10 cellular contexts compared by ENCODE assay signal in genomic region chr1:23394176-23394575, GRCh38. TPM values are rescaled to one million over a fixed set of nuclear protein-coding genes. Genes with fewer than 3 reads are reported as not detected.
DNase-seq lines count a peak whose midpoint lies in the region; ATAC-seq and TF ChIP-seq lines count a peak whose summit lies in the region.
"Had no signal": no experiment of that assay in that cellular context is flagged by ENCODE, and none has a peak within 500 bp of the region (broad histone marks: within the 10 kb centered on the region; RNA-seq: fewer than 3 reads in every experiment).

No MANE protein-coding gene starts in this region.

- H3K27me3 Mint-ChIP-seq in HFFc6 (ENCODE audit: insufficient read depth) (peaks cover 3% of the 10 kb centered on the region; the same call in 1 of the 2 replicates), brain (no peaks in the 10 kb centered on the region)

- H3K4me3 Mint-ChIP-seq in HFFc6 = peak overlapping the region; percentile 71
- H3K4me3 Mint-ChIP-seq in brain = no peak overlapping the region

- H3K4me3 ChIP-seq in suprapubic skin (no peak overlapping the region), SJCRH30 (no peak overlapping the region)

- H3K4me1 ChIP-seq in suprapubic skin = peaks cover 14% of the 10 kb centered on the region
- peaks cover 13% of the 10 kb centered on the region for H3K4me1 ChIP-seq in SJCRH30

- ATAC-seq in GM21619 (IDR thresholded peaks at IDR 0.05; ENCODE audit: unreplicated experiment) = no peak

- no peaks in the 10 kb centered on the region for H3K9me3 ChIP-seq in suprapubic skin
- no peaks in the 10 kb centered on the region for H3K9me3 ChIP-seq in SJCRH30 (replicated peaks)

- H3K36me3 Mint-ChIP-seq in HFFc6 (ENCODE audit: low read depth) = 0 out of 2 replicates have a peak, but pooled peaks cover 4% of the 10 kb centered on the region
- peaks cover 9% of the 10 kb centered on the region for H3K36me3 Mint-ChIP-seq in brain

- H3K4me1 Mint-ChIP-seq in HFFc6 (ENCODE audit: low read depth) = peaks cover 5% of the 10 kb centered on the region; the same call in 1 of the 2 replicates
- peaks cover 16% of the 10 kb centered on the region for H3K4me1 Mint-ChIP-seq in brain

- TF ChIP-seq CTCF in HFFc6 (IDR thresholded peaks at IDR 0.05) (no peak), brain (conservative IDR thresholded peaks at IDR 0.05) (no peak), suprapubic skin (IDR thresholded peaks at IDR 0.05) (no peak)

- H3K27ac Mint-ChIP-seq in HFFc6 = peak overlapping the region; percentile 83
- peak overlapping the region in 3 of 5 experiments; percentile 82 to 96 (median 83) for H3K27ac Mint-ChIP-seq in brain

- no peak for TF ChIP-seq POLR2A in suprapubic skin (IDR thresholded peaks at IDR 0.05)

- H3K27me3 ChIP-seq in suprapubic skin (no peaks in the 10 kb centered on the region), SJCRH30 (no peaks in the 10 kb centered on the region)

- no peak for TF ChIP-seq EP300 in suprapubic skin (IDR thresholded peaks at IDR 0.05)

- peak; percentile 66 for DNase-seq in HFFc6
- DNase-seq in kidney tubule cell (ENCODE audit: low spot score) = peak; percentile 55
- DNase-seq in suprapubic skin (ENCODE audit: low spot score in 2 of 2) = no peak
- DNase-seq in cerebellar nuclear complex (lab: John Stamatoyannopoulos, UW) = no peak
- DNase-seq in stimulated activated CD4-positive, alpha-beta T cell treated with anti-CD3 and anti-CD28 coated beads, Interleukin-2, amount 100 ng/mL, for 24 hours = no peak
- no peak for DNase-seq in SJCRH30
- DNase-seq: activated effector memory CD4-positive, alpha-beta T cell treated with Interleukin-2 at 50 U/mL for 16 hours; foreskin melanocyte had no signal

- peak overlapping the region; percentile 79 for H3K27ac ChIP-seq in suprapubic skin
- H3K27ac ChIP-seq in SJCRH30 = no peak overlapping the region

- WGBS in suprapubic skin = 74% methylated on average over 4 of the region's 4 CpGs

- H3K36me3 ChIP-seq in suprapubic skin (peaks cover 16% of the 10 kb centered on the region), SJCRH30 (no peaks in the 10 kb centered on the region)

- no peaks in the 10 kb centered on the region for H3K9me3 Mint-ChIP-seq in HFFc6
- H3K9me3 Mint-ChIP-seq in brain = peaks cover 0 to 2% (median 0%) of the 10 kb centered on the region in 5 experiments

RNA-seq across cellular contexts. Expression of gene ZNF436, which starts 24.5 kb away (rescaled TPM):
- 1 to 10 TPM; 7.3 to 9.9 (median 8.8) TPM for total RNA-seq in HFFc6 (2021; fragmentation: NEBNext Ultra II Directional; extraction: Animal tissue kit (Norgen Biotek cat#: 25700))
- polyA plus RNA-seq in brain (ENCODE audit: insufficient read depth, low read depth, low replicate concordance) = 12.2 TPM
- 10 to 100 TPM; 21.1 to 38.2 (median 30.3) TPM for total RNA-seq in suprapubic skin
- total RNA-seq in SJCRH30 (2014; rRNA removed; shearing (Covaris generic)) = 13.8 and 15.8 TPM in 2 replicates

RNA-seq across cellular contexts. Expression of gene TCEA3, which starts 30.4 kb away (rescaled TPM):
- 1 to 10 TPM; 6.0 to 8.4 (median 7.1) TPM for total RNA-seq in HFFc6 (2021; fragmentation: NEBNext Ultra II Directional; extraction: Animal tissue kit (Norgen Biotek cat#: 25700))
- 2.2 TPM for polyA plus RNA-seq in brain (ENCODE audit: insufficient read depth, low read depth, low replicate concordance)
- 10 to 100 TPM; 34.1 to 93.1 (median 43.2) TPM for total RNA-seq in suprapubic skin
- total RNA-seq in SJCRH30 (2014; rRNA removed; shearing (Covaris generic)) = 0.10 TPM in 1 of 2 replicates, not detected in the other

RNA-seq across cellular contexts. Expression of gene HNRNPR, which starts 50.1 kb away (rescaled TPM):
- total RNA-seq in HFFc6 (2021; fragmentation: NEBNext Ultra II Directional; extraction: Animal tissue kit (Norgen Biotek cat#: 25700)) = 100 to 1,000 TPM; 115 to 147 (median 144) TPM
- polyA plus RNA-seq in brain (ENCODE audit: insufficient read depth, low read depth, low replicate concordance) = 126 TPM
- 10 to 100 TPM; 60.9 to 85.3 (median 66.0) TPM for total RNA-seq in suprapubic skin
- total RNA-seq in SJCRH30 (2014; rRNA removed; shearing (Covaris generic)) = 342 and 380 TPM in 2 replicates

Comparison
In these comparisons a context has a peak if more than half of its experiments do, and no peak if none do; other contexts are left out.
1. DNase-seq: peak in HFFc6 (single experiment) and kidney tubule cell (single experiment); none in suprapubic skin (0 of 2), cerebellar nuclear complex (0 of 2), stimulated activated CD4-positive, alpha-beta T cell treated with anti-CD3 and anti-CD28 coated beads, Interleukin-2, amount 100 ng/mL, for 24 hours (0 of 2) and SJCRH30 (0 of 2).